12 cellular contexts compared by ENCODE assay signal in genomic region chr2:68667371-68667770, GRCh38. TPM values are rescaled to one million over a fixed set of nuclear protein-coding genes. Genes with fewer than 3 reads are reported as not detected.
"Had no signal": no experiment of that assay in that cellular context is flagged by ENCODE, and none has a peak within 500 bp of the region (broad histone marks: within the 10 kb centered on the region; RNA-seq: fewer than 3 reads in every experiment).

No MANE protein-coding gene starts in this region.

- H3K4me1 ChIP-seq: HAP-1 had no signal

- H3K27ac ChIP-seq: GM23248 had no signal

- ATAC-seq: GM23338, HCT116 had no signal

- DNase-seq: GM23248, GOT3, H7, H9, HCEC 1CT, HFFc6 had no signal

- H3K36me3 ChIP-seq: HAP-1 had no signal

- H3K9me3 ChIP-seq: HAP-1 had no signal

- H3K4me3 ChIP-seq: GM23248, GM23338, HAP-1 had no signal

- H3K9me3 Mint-ChIP-seq: GM23338, HFFc6 had no signal

- H3K9ac ChIP-seq: GM23248 had no signal

- H3K4me3 Mint-ChIP-seq: GM23338, H9, HFFc6 had no signal

- H3K27ac Mint-ChIP-seq: GM23338, H9, HFFc6 had no signal

- H3K4me2 ChIP-seq: GM23338 had no signal

- H2AFZ ChIP-seq: GM23248, GM23338 had no signal

- FAIRE-seq: H1, H54 had no signal

RNA-seq across cellular contexts. Expression of gene PROKR1, which starts 24.0 kb away (rescaled TPM):
- total RNA-seq: H4, HFFc6 had no signal
- polyA plus RNA-seq: GM23248 had no signal
